8 cellular contexts compared by ENCODE assay signal in genomic region chr17:62704381-62704971, GRCh38.
DNase-seq lines count a peak whose midpoint lies in the region; ATAC-seq and TF ChIP-seq lines count a peak whose summit lies in the region.

No MANE protein-coding gene starts in this region.

- H3K27me3 Mint-ChIP-seq in endothelial cell (ENCODE audit: unreplicated experiment): peaks cover 2% of the 10 kb centered on the region

- intact Hi-C loops in aorta (cut with DNase I): loop anchor here (10.0 kb wide), 3 partner anchors 370 to 910 kb away; no protein-coding TSS in a partner anchor

- ATAC-seq in aorta (ENCODE audit: low FRiP score): peak; percentile 9

- peak overlapping the region; percentile 90 for H3K4me3 Mint-ChIP-seq in endothelial cell (ENCODE audit: unreplicated experiment)

- H3K36me3 Mint-ChIP-seq in endothelial cell (ENCODE audit: low read depth, unreplicated experiment): peaks cover 14% of the 10 kb centered on the region

- H3K27me3 ChIP-seq in muscle layer of duodenum (ENCODE audit: low read depth, low read length) (no peaks in the 10 kb centered on the region), aorta (ENCODE audit: control insufficient read depth in 1 of 2, insufficient read depth in 2 of 2, low read length in 1 of 2) (no peaks in the 10 kb centered on the region)

- H3K4me1 ChIP-seq in muscle layer of duodenum (ENCODE audit: control insufficient read depth in 1 of 2, insufficient read depth in 2 of 2, low read length in 2 of 2) (peaks cover 0 to 14% of the 10 kb centered on the region in 2 donors), aorta (ENCODE audit: control insufficient read depth in 1 of 2, insufficient read depth in 2 of 2, low read length in 2 of 2) (no peaks in the 10 kb centered on the region)

- H3K9me3 ChIP-seq in muscle layer of duodenum (ENCODE audit: control insufficient read depth in 1 of 2, low read length in 2 of 2) (peaks cover 0 to 3% of the 10 kb centered on the region in 2 donors), aorta (ENCODE audit: control insufficient read depth, low read length) (no peaks in the 10 kb centered on the region)

- H3K9me3 Mint-ChIP-seq in endothelial cell (ENCODE audit: unreplicated experiment): no peaks in the 10 kb centered on the region

- DNase-seq in activated T-cell treated with anti-CD3 and anti-CD28 coated beads, Interleukin-2, amount 50 U/mL, for 1 hour: peak; percentile 34
- DNase-seq in activated T-cell treated with anti-CD3 and anti-CD28 coated beads for 4 hours (no peak), RWPE1 (ENCODE audit: low spot score) (peak; percentile 82), endothelial cell (ENCODE audit: low spot score) (peak; percentile 48), aorta (peak in 1 of 2 donors; percentile 80), SW 1271 (lab: John Stamatoyannopoulos, UW) (no peak), foreskin melanocyte (no peak)

- CTCF ChIA-PET in RWPE1 (lab: Yijun Ruan, JAX): interaction anchor here (0.6 to 1.7 kb wide), 2 partner anchors 11 to 75 kb away, joined by 6 to 7 read pairs; no protein-coding TSS in a partner anchor

- H3K27ac Mint-ChIP-seq in endothelial cell (ENCODE audit: unreplicated experiment): peak overlapping the region; percentile 87

- H3K27ac ChIP-seq in RWPE1 (peak overlapping the region; percentile 96), muscle layer of duodenum (ENCODE audit: low read length) (no peak overlapping the region), aorta (ENCODE audit: low read depth in 1 of 2, low read length in 2 of 2) (no peak overlapping the region)

- WGBS in aorta, 2 donors: 2% methylated on average over 31 of the region's 31 CpGs

- H3K4me3 ChIP-seq in muscle layer of duodenum (ENCODE audit: low read depth in 1 of 2, low read length in 2 of 2) (peak overlapping the region; percentile 43 to 69), aorta (ENCODE audit: low read length in 2 of 2) (peak overlapping the region; percentile 50 to 81)

- H3K4me1 Mint-ChIP-seq in endothelial cell (ENCODE audit: unreplicated experiment): peaks cover 24% of the 10 kb centered on the region

- TF ChIP-seq CTCF in RWPE1 (conservative IDR thresholded peaks at IDR 0.05; ENCODE audit: low read depth) (no peak), endothelial cell (IDR thresholded peaks at IDR 0.05; ENCODE audit: unreplicated experiment) (no peak)

- POLR2A ChIA-PET in RWPE1 (lab: Yijun Ruan, JAX; ENCODE audit: low non-redundant PET): interaction anchor here (0.6 to 0.7 kb wide), 2 partner anchors 12 to 14 kb away, joined by 5 to 10 read pairs; no protein-coding TSS in a partner anchor

- H3K36me3 ChIP-seq in muscle layer of duodenum (ENCODE audit: control insufficient read depth in 1 of 2, insufficient read depth in 2 of 2, low read length in 2 of 2) (no peaks in the 10 kb centered on the region), aorta (ENCODE audit: control insufficient read depth in 1 of 2, insufficient read depth in 2 of 2, low read length in 1 of 2) (no peaks in the 10 kb centered on the region)

Comparison
In these comparisons a context has a peak if more than half of its experiments do, and no peak if none do; other contexts are left out.
1. DNase-seq: peak in activated T-cell treated with anti-CD3 and anti-CD28 coated beads, Interleukin-2, amount 50 U/mL, for 1 hour (single experiment), RWPE1 (single experiment) and endothelial cell (single experiment); none in activated T-cell treated with anti-CD3 and anti-CD28 coated beads for 4 hours (single experiment), SW 1271 (0 of 2) and foreskin melanocyte (single experiment).